Comparison of ENCODE assay signal across 16 cellular contexts in the genomic region with DNA sequence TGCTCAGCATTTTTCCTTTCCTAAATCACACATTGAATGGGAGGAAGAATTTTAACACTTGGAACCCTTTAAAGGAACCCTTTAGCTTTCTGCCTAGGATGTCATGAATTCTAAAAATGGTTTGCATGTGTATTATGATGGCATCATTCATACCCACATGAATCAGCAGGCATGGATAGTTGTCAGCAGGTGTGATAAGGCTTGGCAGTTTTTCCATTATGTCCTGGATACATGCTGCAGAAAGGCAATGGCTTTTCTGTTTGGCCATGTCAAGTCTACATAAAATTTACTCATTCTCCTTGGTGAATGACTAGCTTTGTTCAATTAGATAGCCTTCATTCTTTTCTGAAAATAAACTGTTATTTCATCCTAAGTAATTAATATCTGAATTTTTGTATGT.
"Had no signal": no experiment of that assay in that cellular context is flagged by ENCODE, and none has a peak within 500 bp of the region (broad histone marks: within the 10 kb centered on the region; RNA-seq: fewer than 3 reads in every experiment).

No MANE protein-coding gene starts in this region.

- H3K27ac ChIP-seq: pancreas, tibial nerve, uterus had no signal

- H3K4me1 ChIP-seq: tibial nerve, uterus had no signal

- H3K9me3 ChIP-seq: pancreas, tibial nerve, uterus had no signal

- ATAC-seq: activated CD8-positive, alpha-beta T cell treated with anti-CD3 and anti-CD28 coated beads for 36 hours; activated naive CD4-positive, alpha-beta T cell treated with anti-CD3 and anti-CD28 coated beads, Interleukin-2, amount 50 U/mL, for 72 hours; left colon; stimulated activated naive B cell treated with anti-CD40 and anti-IgM and Interleukin-4, amounts not matched to agents 10 μg/mL and 1 μg/mL and 100 μg/mL, for 72 hours; WTC11 had no signal

- H3K27me3 ChIP-seq: pancreas, tibial nerve, uterus had no signal

- H3K4me3 ChIP-seq: pancreas, tibial nerve, uterus had no signal

- DNase-seq: activated CD4-positive, alpha-beta T cell treated with anti-CD3 and anti-CD28 coated beads for 48 hours; activated CD8-positive, alpha-beta T cell treated with anti-CD3 and anti-CD28 coated beads for 36 hours; activated gamma-delta T cell; activated T-cell treated with anti-CD3 and anti-CD28 coated beads, Interleukin-2, amount 50 U/mL, for 48 hours; cortex of kidney; effector CD8-positive, alpha-beta T cell; head of caudate nucleus; left colon; naive thymus-derived CD4-positive, alpha-beta T cell; pancreas; stimulated activated CD4-positive, alpha-beta T cell treated with anti-CD3 and anti-CD28 coated beads, Interleukin-2, amount 100 ng/mL, for 48 hours; stimulated activated naive B cell treated with anti-CD40 and anti-IgM and Interleukin-4, amounts not matched to agents 10 μg/mL and 1 μg/mL and 100 μg/mL, for 72 hours; uterus had no signal
